1 cellular context compared by ENCODE assay signal in genomic region chr9:123360161-123361085, GRCh38.
TF ChIP-seq lines count a peak whose summit lies in the region.

No MANE protein-coding gene starts in this region.

TF ChIP-seq in K562, 482 proteins besides CTCF, POLR2A, EP300 and RAD21 (continued from another document and continues in another):
- TF ChIP-seq ZBTB33 (CRISPR knock-in tag; IDR thresholded peaks at IDR 0.05), result peak; percentile 55; the same call in 1 of the 2 replicates
- no peak for TF ChIP-seq ZNF766 (CRISPR knock-in tag; conservative IDR thresholded peaks at IDR 0.05)
- TF ChIP-seq DNMT1 (IDR thresholded peaks at IDR 0.05), result no peak
- peak; percentile 31 for TF ChIP-seq PHF20 (IDR thresholded peaks at IDR 0.05; ENCODE audit: partially characterized antibody)
- TF ChIP-seq CAMTA2 (CRISPR knock-in tag; conservative IDR thresholded peaks at IDR 0.05), result no peak
- no peak for TF ChIP-seq THAP12 (CRISPR knock-in tag; IDR thresholded peaks at IDR 0.05)
- TF ChIP-seq TAF1 (IDR thresholded peaks at IDR 0.05; ENCODE audit: control insufficient read depth, extremely low read depth, insufficient read depth, low read length, severe bottlenecking), result no peak
- peak; percentile 87 for TF ChIP-seq SP1 (CRISPR knock-in tag; IDR thresholded peaks at IDR 0.05)
- peak; percentile 56 for TF ChIP-seq ZFP36 (IDR thresholded peaks at IDR 0.05; ENCODE audit: low read depth, low read length, partially characterized antibody)
- no peak for TF ChIP-seq ARID3B (CRISPR knock-in tag; IDR thresholded peaks at IDR 0.05; ENCODE audit: borderline replicate concordance)
- TF ChIP-seq DIDO1 (tag; IDR thresholded peaks at IDR 0.05; ENCODE audit: low read depth), result no peak
- TF ChIP-seq MAFK (IDR thresholded peaks at IDR 0.05; ENCODE audit: low read length), result no peak
- no peak for TF ChIP-seq SRSF7 (optimal IDR thresholded peaks at IDR 0.05; ENCODE audit: low read depth, low read length)
- no peak for TF ChIP-seq ZNF507 (tag; conservative IDR thresholded peaks at IDR 0.05)
- no peak for TF ChIP-seq SP2 (IDR thresholded peaks at IDR 0.05; ENCODE audit: extremely low read depth, low read depth, low read length, poor library complexity, severe bottlenecking)
- peak; percentile 49; the same call in 1 of the 2 replicates for TF ChIP-seq MAX (CRISPR knock-in tag; IDR thresholded peaks at IDR 0.05)
- 0 out of 2 replicates have a peak, but pooled peaks have one; percentile 53 for TF ChIP-seq MYNN (IDR thresholded peaks at IDR 0.05)
- TF ChIP-seq MYNN (CRISPR knock-in tag; IDR thresholded peaks at IDR 0.05), result no peak
- peak; percentile 55 for TF ChIP-seq KDM5B (IDR thresholded peaks at IDR 0.05; ENCODE audit: insufficient replicate concordance, low read depth, low read length)
- no peak for TF ChIP-seq HOXB6 (CRISPR knock-in tag; IDR thresholded peaks at IDR 0.05; ENCODE audit: borderline replicate concordance)
- TF ChIP-seq FOXJ2 (tag; IDR thresholded peaks at IDR 0.05), result peak; percentile 86
- no peak; the same call in 1 of the 2 replicates for TF ChIP-seq ZEB2 (IDR thresholded peaks at IDR 0.05)
- TF ChIP-seq EP400 (IDR thresholded peaks at IDR 0.05), result no peak; the same call in 1 of the 2 replicates
- TF ChIP-seq SMAD3 (CRISPR knock-in tag; conservative IDR thresholded peaks at IDR 0.05), result no peak
- no peak for TF ChIP-seq PHTF2 (CRISPR knock-in tag; IDR thresholded peaks at IDR 0.05)
- TF ChIP-seq MXI1 (IDR thresholded peaks at IDR 0.05; ENCODE audit: low read depth, low read length), result peak; percentile 91
- TF ChIP-seq CHD4 (IDR thresholded peaks at IDR 0.05; ENCODE audit: insufficient read depth, insufficient replicate concordance, low read depth, low read length, poor library complexity, severe bottlenecking), result no peak
- peak; percentile 83 for TF ChIP-seq BCOR (IDR thresholded peaks at IDR 0.05)
- no peak for TF ChIP-seq TGIF2 (CRISPR knock-in tag; IDR thresholded peaks at IDR 0.05)
- no peak for TF ChIP-seq ZZZ3 (IDR thresholded peaks at IDR 0.05)
- no peak for TF ChIP-seq ZNF274 (IDR thresholded peaks at IDR 0.05; ENCODE audit: borderline replicate concordance, low read depth, low read length)
- 0 out of 2 replicates have a peak, but pooled peaks have one; percentile 9 for TF ChIP-seq SMARCE1 (IDR thresholded peaks at IDR 0.05)
- peak; percentile 72 for TF ChIP-seq MTA1 (IDR thresholded peaks at IDR 0.05; ENCODE audit: borderline replicate concordance)
- peak; percentile 69; the same call in 1 of the 2 replicates for TF ChIP-seq HDAC2 (IDR thresholded peaks at IDR 0.05)
- no peak for TF ChIP-seq HMGXB4 (CRISPR knock-in tag; IDR thresholded peaks at IDR 0.05)
- TF ChIP-seq ZBTB26 (CRISPR knock-in tag; IDR thresholded peaks at IDR 0.05), result no peak
- TF ChIP-seq ZNF780A (CRISPR knock-in tag; IDR thresholded peaks at IDR 0.05), result no peak
- TF ChIP-seq NEUROD1 (IDR thresholded peaks at IDR 0.05; ENCODE audit: borderline replicate concordance, low read depth, low read length, partially characterized antibody), result peak; percentile 73
- TF ChIP-seq SMARCC2 (IDR thresholded peaks at IDR 0.05; ENCODE audit: low read depth), result no peak
- TF ChIP-seq IRF2 (CRISPR knock-in tag; IDR thresholded peaks at IDR 0.05), result no peak
- peak; percentile 57; the same call in 1 of the 2 replicates for TF ChIP-seq CREB3L1 (IDR thresholded peaks at IDR 0.05; ENCODE audit: borderline replicate concordance, low read depth)
- no peak for TF ChIP-seq ZNF23 (CRISPR knock-in tag; IDR thresholded peaks at IDR 0.05)
- no peak; the same call in 1 of the 2 replicates for TF ChIP-seq NFRKB (IDR thresholded peaks at IDR 0.05; ENCODE audit: low read depth)
- no peak for TF ChIP-seq TRIM24 (IDR thresholded peaks at IDR 0.05)
- no peak for TF ChIP-seq ETV1 (tag; conservative IDR thresholded peaks at IDR 0.05; ENCODE audit: low read depth)
- no peak for TF ChIP-seq CUX1 (CRISPR knock-in tag; IDR thresholded peaks at IDR 0.05)
- TF ChIP-seq ZNF639 (CRISPR knock-in tag; conservative IDR thresholded peaks at IDR 0.05 in 1 of 2, IDR thresholded peaks at IDR 0.05 in 1 of 2), result no peak
- no peak for TF ChIP-seq HDAC3 (IDR thresholded peaks at IDR 0.05; ENCODE audit: borderline replicate concordance, partially characterized antibody)
- TF ChIP-seq GTF2B (IDR thresholded peaks at IDR 0.05; ENCODE audit: extremely low read depth, insufficient read length), result no peak
- TF ChIP-seq SMC3 (conservative IDR thresholded peaks at IDR 0.05; ENCODE audit: insufficient read depth, low read depth, low read length), result no peak
- TF ChIP-seq ZSCAN32 (CRISPR knock-in tag; IDR thresholded peaks at IDR 0.05), result no peak
